ENCODE assay signal across 1 cellular context in genomic region chr14:68047910-68048309, GRCh38.
TF ChIP-seq lines count a peak whose summit lies in the region.

No MANE protein-coding gene starts in this region.

TF ChIP-seq in SK-N-SH, 30 proteins besides CTCF, POLR2A, EP300 and RAD21 (continued from another document):
- TF ChIP-seq NRF1 (IDR thresholded peaks at IDR 0.05; ENCODE audit: low read depth, low read length) (no peak), RFX5 (IDR thresholded peaks at IDR 0.05; ENCODE audit: low read length) (no peak), MAX (IDR thresholded peaks at IDR 0.05; ENCODE audit: low read depth) (no peak), JUND (IDR thresholded peaks at IDR 0.05) (no peak), TEAD4 (IDR thresholded peaks at IDR 0.05; ENCODE audit: borderline replicate concordance, insufficient read depth) (no peak), SIN3A (IDR thresholded peaks at IDR 0.05; ENCODE audit: borderline replicate concordance, low read depth, low read length) (no peak), POLR2AphosphoS5 (IDR thresholded peaks at IDR 0.05; ENCODE audit: low read depth, low read length) (no peak), ELF1 (IDR thresholded peaks at IDR 0.05) (no peak), TCF12 (IDR thresholded peaks at IDR 0.05) (no peak), EZH2phosphoT487 (IDR thresholded peaks at IDR 0.05; ENCODE audit: borderline replicate concordance, low read depth) (no peak)
